ENCODE assay signal across 19 cellular contexts in the genomic region with DNA sequence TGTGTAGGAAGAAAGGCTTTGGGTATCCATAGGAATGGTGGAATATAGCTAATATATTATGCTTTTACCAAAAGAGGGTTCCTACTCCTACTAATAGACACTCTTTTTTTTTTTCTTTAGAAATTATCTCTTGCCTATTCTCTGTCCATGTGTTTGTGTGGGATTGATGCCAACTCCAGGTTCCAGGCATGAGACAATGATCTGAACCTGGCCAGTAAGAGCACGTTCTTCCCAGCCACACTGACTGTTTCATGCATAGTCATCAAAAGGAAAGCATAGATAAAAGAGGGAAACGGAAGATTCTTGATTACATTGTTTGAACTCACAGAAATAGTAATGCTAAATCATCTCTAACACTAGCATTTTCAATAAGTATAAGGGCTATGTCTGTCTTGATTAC.
A peak's percentile ranks its signal among the peaks of the same experiment; 100 is the strongest.
DNase-seq lines count a peak whose midpoint lies in the region; ATAC-seq and TF ChIP-seq lines count a peak whose summit lies in the region.
"Had no signal": no experiment of that assay in that cellular context is flagged by ENCODE, and none has a peak within 500 bp of the region (broad histone marks: within the 10 kb centered on the region; RNA-seq: fewer than 3 reads in every experiment).

No MANE protein-coding gene starts in this region.

- no peak overlapping the region for H3K56ac ChIP-seq in H9 (ENCODE audit: insufficient read length, low read depth, low read length)

- no peak for ATAC-seq in HG03354 (IDR thresholded peaks at IDR 0.05; ENCODE audit: poor library complexity, severe bottlenecking, unreplicated experiment)
- no peak for ATAC-seq in GM21576 (IDR thresholded peaks at IDR 0.05; ENCODE audit: unreplicated experiment)
- ATAC-seq: GM23338 had no signal

- H4K91ac ChIP-seq in H9 (ENCODE audit: insufficient read length, low read depth, low read length) = no peak overlapping the region

- H3K23ac ChIP-seq in H9 (ENCODE audit: insufficient read length, low read depth, low read length) = no peak overlapping the region

- no peak overlapping the region for H3K4me2 ChIP-seq in H9 (ENCODE audit: insufficient read depth, insufficient read length, low read length)
- H3K4me2 ChIP-seq: GM23338, KMS-11 had no signal

- H3K27me3 Mint-ChIP-seq in glutamatergic neuron (ENCODE audit: unreplicated experiment) (no peaks in the 10 kb centered on the region), H9 (ENCODE audit: low read depth) (no peaks in the 10 kb centered on the region)
- H3K27me3 Mint-ChIP-seq: CD4-positive, alpha-beta memory T cell had no signal

- no peak overlapping the region for H4K8ac ChIP-seq in H9 (replicated peaks; ENCODE audit: insufficient read length, low read depth, low read length)

- no peak overlapping the region for H4K5ac ChIP-seq in H9 (ENCODE audit: insufficient read length, low read depth, low read length)

- H3K4ac ChIP-seq in H9 (ENCODE audit: low read depth, low read length) = no peak overlapping the region

- no peak overlapping the region for H2AFZ ChIP-seq in H9 (ENCODE audit: low read length)
- H2AFZ ChIP-seq: GM23338 had no signal

- H3K14ac ChIP-seq in H9 (ENCODE audit: insufficient read depth, low read length) = no peak overlapping the region

- no peaks in the 10 kb centered on the region for H3K36me3 Mint-ChIP-seq in glutamatergic neuron (ENCODE audit: unreplicated experiment)
- peaks cover 0 to 3% (median 0%) of the 10 kb centered on the region in 3 experiments; a peak in 1 of 7 replicates for H3K36me3 Mint-ChIP-seq in H9 (ENCODE audit: insufficient read depth in 1 of 3, low read depth in 3 of 3)
- H3K36me3 Mint-ChIP-seq: CD4-positive, alpha-beta memory T cell had no signal

- no CpG with 5 or more reads among the region's 2 CpGs for WGBS in H9 (ENCODE audit: extremely low coverage, insufficient read length, low lambda C conversion rate)

- DNase-seq in Daoy (ENCODE audit: low read depth) (peak; percentile 5), HPDE6-E6E7 (ENCODE audit: extremely low spot score) (peak; percentile 16), SHP77 (lab: John Stamatoyannopoulos, UW) (peak; percentile 0 to 45), cerebellum (ENCODE audit: low spot score) (peak; percentile 10), glutamatergic neuron (no peak), H9 (no peak)
- DNase-seq: BE2C; CD4-positive, alpha-beta memory T cell; DMS79 treated with DMSO at 0.1 percent for 48 hours; GDM1; MG63; NCI-H1092 treated with DMSO at 0.1 percent for 48 hours; NCI-H187; NCI-H510A; T-helper 2 cell had no signal

- H3K9ac ChIP-seq in H9 (ENCODE audit: extremely low read depth, insufficient read length, low read length) = no peak overlapping the region
- H3K9ac ChIP-seq: KMS-11 had no signal

- TF ChIP-seq CTCF in glutamatergic neuron (IDR thresholded peaks at IDR 0.05; ENCODE audit: partially characterized antibody, unreplicated experiment) = no peak
- TF ChIP-seq CTCF in H9 (conservative IDR thresholded peaks at IDR 0.05) = no peak

- H3K27ac ChIP-seq in H9 (ENCODE audit: insufficient read length, low read depth, low read length) = no peak overlapping the region
- H3K27ac ChIP-seq: KMS-11 had no signal

- H2AK5ac ChIP-seq in H9 (ENCODE audit: insufficient read length, low read length) = no peak overlapping the region

- no peaks in the 10 kb centered on the region for H3K27me3 ChIP-seq in H9 (ENCODE audit: insufficient read depth, low read length)
- H3K27me3 ChIP-seq: BE2C, MG63 had no signal

- no peak overlapping the region for H2BK5ac ChIP-seq in H9 (ENCODE audit: insufficient read length, low read length)

- no peak overlapping the region for H3T11ph ChIP-seq in H9 (ENCODE audit: low read length)

- no peaks in the 10 kb centered on the region for H3K23me2 ChIP-seq in H9 (ENCODE audit: insufficient read length, low read depth, low read length, poor library complexity, severe bottlenecking)

- H3K79me1 ChIP-seq in H9 (ENCODE audit: insufficient read depth, low read depth, low read length, poor library complexity, severe bottlenecking) = no peaks in the 10 kb centered on the region

- H3K4me3 Mint-ChIP-seq in glutamatergic neuron (ENCODE audit: unreplicated experiment) (no peak overlapping the region), H9 (no peak overlapping the region)
- H3K4me3 Mint-ChIP-seq: CD4-positive, alpha-beta memory T cell; GM23338 had no signal

- no peak overlapping the region for H2BK12ac ChIP-seq in H9 (ENCODE audit: insufficient read length, low read depth, low read length)

- H2BK15ac ChIP-seq in H9 (ENCODE audit: low read depth, low read length) = no peak overlapping the region

- no peaks in the 10 kb centered on the region for H3K9me3 ChIP-seq in H9 (ENCODE audit: control insufficient read depth, low read depth, low read length)
- H3K9me3 ChIP-seq: BE2C, MG63 had no signal

- H3K27ac Mint-ChIP-seq in glutamatergic neuron (ENCODE audit: unreplicated experiment) (no peak overlapping the region), H9 (no peak overlapping the region)
- H3K27ac Mint-ChIP-seq: CD4-positive, alpha-beta memory T cell; GM23338 had no signal

- H2BK20ac ChIP-seq in H9 (ENCODE audit: low read depth, low read length, poor library complexity, severe bottlenecking) = no peak overlapping the region

- no peaks in the 10 kb centered on the region for H3K4me1 ChIP-seq in H9 (ENCODE audit: insufficient read depth, low read length)
- H3K4me1 ChIP-seq: BE2C had no signal

- H3K4me1 Mint-ChIP-seq in glutamatergic neuron (ENCODE audit: low read depth, unreplicated experiment) (no peaks in the 10 kb centered on the region), H9 (peaks cover 0 to 7% of the 10 kb centered on the region in 2 experiments; a peak in 2 of 4 replicates)
- H3K4me1 Mint-ChIP-seq: CD4-positive, alpha-beta memory T cell; GM23338 had no signal

- H2BK120ac ChIP-seq in H9 (ENCODE audit: low read depth, low read length, poor library complexity, severe bottlenecking) = no peak overlapping the region

- H3K79me2 ChIP-seq in H9 (ENCODE audit: insufficient read depth, low read length) = no peaks in the 10 kb centered on the region

- H3K9me3 Mint-ChIP-seq in glutamatergic neuron (ENCODE audit: unreplicated experiment) (no peaks in the 10 kb centered on the region), H9 (peaks cover 2 to 3% of the 10 kb centered on the region in 2 experiments; a peak in 2 of 5 replicates)

- H4K20me1 ChIP-seq in H9 (ENCODE audit: control insufficient read depth, insufficient read depth, insufficient read length) = no peaks in the 10 kb centered on the region

- no peak overlapping the region for H3K18ac ChIP-seq in H9 (ENCODE audit: insufficient read length, low read depth, low read length)

Comparison
In these comparisons a context has a peak if more than half of its experiments do, and no peak if none do; other contexts are left out.
1. DNase-seq: peak in Daoy (single experiment), HPDE6-E6E7 (single experiment), SHP77 (2 of 2) and cerebellum (single experiment); none in glutamatergic neuron (single experiment) and H9 (single experiment).